Comparison of ENCODE assay signal across 35 cellular contexts in genomic region chrX:98191003-98191402, GRCh38.
"Had no signal": no experiment of that assay in that cellular context is flagged by ENCODE, and none has a peak within 500 bp of the region (broad histone marks: within the 10 kb centered on the region; RNA-seq: fewer than 3 reads in every experiment).

No MANE protein-coding gene starts in this region.

- H3K27me3 ChIP-seq: MG63 had no signal

- H3K36me3 ChIP-seq: MG63 had no signal

- H3K9me3 ChIP-seq: MG63 had no signal

- H3K4me3 ChIP-seq: MG63 had no signal

- DNase-seq: Kasumi-1, MG63, MM.1S, MV-4-11, NCI-H1048, NCI-H1092, NCI-H1092 treated with DMSO at 0.1 percent for 48 hours, NCI-H1105, NCI-H1105 treated with DMSO at 0.1 percent for 48 hours, NCI-H1417, NCI-H1417 treated with DMSO at 0.1 percent for 48 hours, NCI-H1436, NCI-H1436 treated with DMSO at 0.1 percent for 48 hours, NCI-H146, NCI-H1694, NCI-H1694 treated with DMSO at 0.1 percent for 48 hours, NCI-H187, NCI-H187 treated with DMSO at 0.1 percent for 48 hours, NCI-H1930, NCI-H2029, NCI-H2029 treated with DMSO at 0.1 percent for 48 hours, NCI-H2081, NCI-H2081 treated with DMSO at 0.1 percent for 48 hours, NCI-H2107, NCI-H2171, NCI-H2171 treated with DMSO at 0.1 percent for 48 hours, NCI-H2227 treated with DMSO at 0.1 percent for 48 hours, NCI-H226, NCI-H345, NCI-H446, NCI-H446 treated with DMSO at 0.1 percent for 48 hours, NCI-H510A, NCI-H510A treated with DMSO at 0.1 percent for 48 hours, NCI-H524, NCI-H524 treated with DMSO at 0.1 percent for 48 hours had no signal
